Comparison of ENCODE assay signal across 23 cellular contexts in the genomic region with DNA sequence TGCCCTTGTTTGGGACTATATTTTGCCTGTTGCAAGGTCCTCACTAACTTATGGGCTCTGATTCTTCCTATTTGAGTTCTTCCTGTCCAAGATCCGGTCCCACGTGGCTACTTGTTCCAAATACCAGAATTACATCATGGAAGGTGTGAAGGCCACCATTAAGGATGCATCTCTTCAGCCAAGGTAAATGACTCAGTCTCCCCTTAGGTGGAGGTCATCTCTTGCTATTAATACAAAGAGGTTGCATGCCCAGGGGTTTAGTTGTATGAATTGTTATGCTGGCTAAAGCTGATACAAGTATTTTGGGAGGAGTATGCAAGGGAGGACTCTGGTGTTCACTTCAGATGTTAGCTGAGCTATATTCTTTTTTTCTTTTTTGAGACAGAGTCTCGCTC.
"Had no signal": no experiment of that assay in that cellular context is flagged by ENCODE, and none has a peak within 500 bp of the region (broad histone marks: within the 10 kb centered on the region; RNA-seq: fewer than 3 reads in every experiment).

No MANE protein-coding gene starts in this region.

- H3K27me3 ChIP-seq: MG63, SJCRH30 had no signal

- H3K9me3 ChIP-seq: MG63, SJCRH30 had no signal

- FAIRE-seq: HTR-8/SVneo had no signal

- ATAC-seq: Panc1, Right ventricle myocardium inferior, SK-N-SH treated with all-trans-retinoic acid at 6 μM for 48 hours had no signal

- H3K4me3 ChIP-seq: MG63, SJCRH30 had no signal

- H3K4me1 ChIP-seq: SJCRH30 had no signal

- DNase-seq: KG1, MG63, NCI-H1092, NCI-H1105 treated with DMSO at 0.1 percent for 48 hours, NCI-H1417 treated with DMSO at 0.1 percent for 48 hours, NCI-H146, NCI-H1694 treated with DMSO at 0.1 percent for 48 hours, NCI-H1930, NCI-H2081, NCI-H2107, NCI-H226, NCI-H446, NCI-H510A, NCI-H524 treated with DMSO at 0.1 percent for 48 hours, NCI-H69, NCI-H774, SHP77 treated with DMSO at 0.1 percent for 48 hours, SJCRH30 had no signal

- H3K27ac ChIP-seq: HL-60, SJCRH30 had no signal
